ENCODE assay signal across 8 cellular contexts in the genomic region with DNA sequence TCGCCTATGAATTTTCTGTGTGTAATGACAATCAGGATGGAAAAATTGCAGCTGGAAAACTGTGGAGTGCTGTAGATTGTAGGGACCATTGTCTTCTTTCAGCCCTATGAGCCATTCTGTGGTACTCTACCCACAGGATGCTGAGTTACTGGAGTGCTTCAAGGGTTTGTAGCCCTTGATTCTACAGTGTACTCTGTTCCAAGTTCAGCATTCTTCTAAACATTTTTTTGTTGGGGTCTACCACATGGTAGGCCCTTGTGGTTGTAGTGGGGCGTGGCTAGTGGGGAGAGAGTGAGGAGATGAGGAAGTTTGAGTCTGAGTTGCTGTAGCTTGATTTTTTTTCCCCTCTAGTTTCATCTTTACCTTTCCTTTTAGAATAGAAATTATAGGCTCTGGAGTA. TPM values are rescaled to one million over a fixed set of nuclear protein-coding genes. Genes with fewer than 3 reads are reported as not detected.
DNase-seq lines count a peak whose midpoint lies in the region; ATAC-seq, FAIRE-seq and TF ChIP-seq lines count a peak whose summit lies in the region.

No MANE protein-coding gene starts in this region.

- no peak overlapping the region for H3K27ac Mint-ChIP-seq in activated CD4-positive, alpha-beta T cell treated with anti-CD3 and anti-CD28 coated beads, Interleukin-2, amount 10 ng/mL, durations not matched to agents 7 days and 5 days
- H3K27ac Mint-ChIP-seq in neural progenitor cell: no peak overlapping the region

- H3K4me3 Mint-ChIP-seq in activated CD4-positive, alpha-beta T cell treated with anti-CD3 and anti-CD28 coated beads, Interleukin-2, amount 10 ng/mL, durations not matched to agents 7 days and 5 days: no peak overlapping the region
- no peak overlapping the region for H3K4me3 Mint-ChIP-seq in neural progenitor cell

- POLR2A ChIA-PET in activated CD4-positive, alpha-beta T cell treated with anti-CD3 and anti-CD28 coated beads, Interleukin-2, amount 10 ng/mL, durations not matched to agents 7 days and 5 days (lab: Charles Lee): no interaction called here

- no peak overlapping the region for H2AFZ ChIP-seq in neural progenitor cell (replicated peaks)

- peaks cover 76% of the 10 kb centered on the region for H3K79me2 ChIP-seq in neural progenitor cell (ENCODE audit: low read depth)

- no peak for FAIRE-seq in urothelium cell line (lab: Jason Lieb, UNC)

- H3K4me3 ChIP-seq in neural progenitor cell: no peak overlapping the region

- DNase-seq in ACHN (peak; percentile 87), foreskin keratinocyte (peak; percentile 63 to 79), urothelium cell line (ENCODE audit: low spot score) (peak; percentile 66), neural progenitor cell (ENCODE audit: low spot score) (no peak)
- peak; percentile 64 for DNase-seq in activated CD4-positive, alpha-beta T cell treated with anti-CD3 and anti-CD28 coated beads, Interleukin-2, amount 10 ng/mL, durations not matched to agents 7 days and 5 days

- H3K4me1 ChIP-seq in foreskin keratinocyte: peaks cover 39% of the 10 kb centered on the region
- no peaks in the 10 kb centered on the region for H3K4me1 ChIP-seq in neural progenitor cell

- peaks cover 4% of the 10 kb centered on the region for H3K36me3 Mint-ChIP-seq in activated CD4-positive, alpha-beta T cell treated with anti-CD3 and anti-CD28 coated beads, Interleukin-2, amount 10 ng/mL, durations not matched to agents 7 days and 5 days (ENCODE audit: low read depth)
- H3K36me3 Mint-ChIP-seq in neural progenitor cell: peaks cover 20% of the 10 kb centered on the region

- in situ Hi-C loops in ACHN (cut with HindIII; ENCODE audit: low pct_ligation_motif_present, low pct_unique_long_range_greater_than_20kb, low sequenced_read_pairs): no loop called here

- no peak for TF ChIP-seq CTCF in foreskin keratinocyte (conservative IDR thresholded peaks at IDR 0.05)
- TF ChIP-seq CTCF in neural progenitor cell (IDR thresholded peaks at IDR 0.05): no peak

- H3K9me3 ChIP-seq in neural progenitor cell (ENCODE audit: low read depth): no peaks in the 10 kb centered on the region

- no peaks in the 10 kb centered on the region for H3K36me3 ChIP-seq in neural progenitor cell

- no peaks in the 10 kb centered on the region for H3K9me3 Mint-ChIP-seq in activated CD4-positive, alpha-beta T cell treated with anti-CD3 and anti-CD28 coated beads, Interleukin-2, amount 10 ng/mL, durations not matched to agents 7 days and 5 days
- peaks cover 11% of the 10 kb centered on the region for H3K9me3 Mint-ChIP-seq in neural progenitor cell

- H3K27ac ChIP-seq in foreskin keratinocyte: peak overlapping the region; percentile 91
- no peak overlapping the region for H3K27ac ChIP-seq in neural progenitor cell

- H3K27me3 ChIP-seq in foreskin keratinocyte: no peaks in the 10 kb centered on the region
- H3K27me3 ChIP-seq in neural progenitor cell: no peaks in the 10 kb centered on the region

- H3K4me1 Mint-ChIP-seq in activated CD4-positive, alpha-beta T cell treated with anti-CD3 and anti-CD28 coated beads, Interleukin-2, amount 10 ng/mL, durations not matched to agents 7 days and 5 days: peaks cover 25% of the 10 kb centered on the region
- H3K4me1 Mint-ChIP-seq in neural progenitor cell: peaks cover 3% of the 10 kb centered on the region

- peak; percentile 88 for ATAC-seq in GM18909 (IDR thresholded peaks at IDR 0.05; ENCODE audit: poor library complexity, unreplicated experiment)
- ATAC-seq in HG03469 (IDR thresholded peaks at IDR 0.05; ENCODE audit: unreplicated experiment): peak; percentile 84
- peak; percentile 56 for ATAC-seq in foreskin keratinocyte
- ATAC-seq in HG03280 (IDR thresholded peaks at IDR 0.05; ENCODE audit: unreplicated experiment): no peak

- no peak overlapping the region for H3K9ac ChIP-seq in neural progenitor cell

- no peaks in the 10 kb centered on the region for H3F3A ChIP-seq in neural progenitor cell (ENCODE audit: low read depth)

- H4K20me1 ChIP-seq in neural progenitor cell (ENCODE audit: low read depth): peaks cover 9% of the 10 kb centered on the region

- no peaks in the 10 kb centered on the region for H3K27me3 Mint-ChIP-seq in activated CD4-positive, alpha-beta T cell treated with anti-CD3 and anti-CD28 coated beads, Interleukin-2, amount 10 ng/mL, durations not matched to agents 7 days and 5 days
- H3K27me3 Mint-ChIP-seq in neural progenitor cell (ENCODE audit: insufficient read depth, low read depth): no peaks in the 10 kb centered on the region

- CTCF ChIA-PET in activated CD4-positive, alpha-beta T cell treated with anti-CD3 and anti-CD28 coated beads, Interleukin-2, amount 10 ng/mL, durations not matched to agents 7 days and 5 days (lab: Charles Lee): interaction anchor here (0.6 to 1.4 kb wide), 2 partner anchors 22 to 207 kb away, joined by 3 read pairs; no protein-coding TSS in a partner anchor

- no peak overlapping the region for H3K4me2 ChIP-seq in neural progenitor cell

RNA-seq across cellular contexts. Expression of gene REEP3, which starts 33.5 kb away (rescaled TPM):
- total RNA-seq in activated CD4-positive, alpha-beta T cell treated with anti-CD3 and anti-CD28 coated beads, Interleukin-2, amount 10 ng/mL, durations not matched to agents 7 days and 5 days: 10 to 100 TPM; 20.0 to 27.8 TPM
- 64.8 and 66.2 TPM in 2 replicates for total RNA-seq in foreskin keratinocyte
- polyA plus RNA-seq in foreskin keratinocyte: 20.7 and 22.9 TPM in 2 replicates
- 25.9 and 42.0 TPM in 2 replicates for total RNA-seq in neural progenitor cell (ENCODE audit: low replicate concordance)
